11 cellular contexts compared by ENCODE assay signal in the genomic region with DNA sequence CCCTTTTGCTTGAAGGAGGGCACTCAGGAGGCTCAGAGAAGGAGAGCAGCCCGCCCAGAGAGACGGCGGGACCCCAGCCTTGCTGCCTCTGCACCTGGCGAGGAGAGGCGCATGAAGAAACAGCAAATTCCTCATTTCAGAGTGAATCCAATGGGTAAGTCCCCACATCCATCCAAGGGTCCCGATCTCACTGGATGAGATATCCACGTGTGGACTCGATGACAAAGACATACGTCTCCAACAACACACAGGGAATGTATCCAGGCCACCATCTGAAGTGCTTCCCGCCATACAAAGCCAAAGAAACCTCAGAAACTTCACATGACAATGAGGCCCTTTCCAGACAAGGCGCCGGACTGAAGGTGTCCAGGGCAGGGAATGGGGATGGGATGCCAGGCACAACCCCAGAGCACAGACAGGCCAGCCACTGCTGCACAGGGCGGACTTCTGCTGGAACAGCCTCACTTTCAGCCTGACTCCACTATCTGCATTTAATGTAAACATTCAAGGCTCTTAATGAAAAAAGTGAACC. TPM values are rescaled to one million over a fixed set of nuclear protein-coding genes. Genes with fewer than 3 reads are reported as not detected.
DNase-seq lines count a peak whose midpoint lies in the region; ATAC-seq, FAIRE-seq and TF ChIP-seq lines count a peak whose summit lies in the region.
"Had no signal": no experiment of that assay in that cellular context is flagged by ENCODE, and none has a peak within 500 bp of the region (broad histone marks: within the 10 kb centered on the region; RNA-seq: fewer than 3 reads in every experiment).

No MANE protein-coding gene starts in this region.

- in situ Hi-C loops in GM12878 (cut with MboI), result no loop called here

- ATAC-seq in GM12878 (no peak), HG03025 (IDR thresholded peaks at IDR 0.05; ENCODE audit: low FRiP score, unreplicated experiment) (no peak)

- POLR2A ChIA-PET in CD4-positive, alpha-beta memory T cell (lab: Charles Lee; ENCODE audit: partially characterized antibody), result interaction anchor here (1.2 to 22.5 kb wide), 6 partner anchors 12 to 85 kb away, joined by 3 to 520 read pairs (median 11); partner anchors contain the start of gene CCDC88C
- POLR2A ChIA-PET in GM12878 (lab: Charles Lee), result interaction anchor here (0.8 to 1.4 kb wide), 3 partner anchors 11 to 12 kb away, joined by 3 to 5 read pairs (median 5); no protein-coding TSS in a partner anchor

- H3K4me3 Mint-ChIP-seq in CD4-positive, alpha-beta memory T cell, result peak overlapping the region; percentile 54 to 82 (median 79)
- H3K4me3 Mint-ChIP-seq in nephron, result no peak overlapping the region

- H3K4me3 ChIP-seq in CD4-positive, alpha-beta memory T cell (ENCODE audit: low read length in 2 of 2), result peak overlapping the region in 1 of 2 donors; percentile 5
- peak overlapping the region; percentile 15 for H3K4me3 ChIP-seq in Loucy (ENCODE audit: low read length, poor library complexity, severe bottlenecking)
- H3K4me3 ChIP-seq in GM12878, result no peak overlapping the region

- H3K36me3 Mint-ChIP-seq in CD4-positive, alpha-beta memory T cell, result peaks cover 21 to 60% of the 10 kb centered on the region in 2 donors
- H3K36me3 Mint-ChIP-seq in nephron (ENCODE audit: low read depth), result peaks cover 4% of the 10 kb centered on the region

- RAD21 ChIA-PET in GM12878 (lab: Charles Lee; ENCODE audit: unreplicated experiment), result interaction anchor here (7.4 kb wide), 1 partner anchor 10 kb away, joined by 110 read pairs; no protein-coding TSS in a partner anchor

- H3K27me3 Mint-ChIP-seq in CD4-positive, alpha-beta memory T cell, result no peaks in the 10 kb centered on the region
- no peaks in the 10 kb centered on the region for H3K27me3 Mint-ChIP-seq in nephron (ENCODE audit: low read depth)

- H3K4me1 ChIP-seq in CD4-positive, alpha-beta memory T cell (ENCODE audit: insufficient read depth, low read length), result peaks cover 97% of the 10 kb centered on the region
- H3K4me1 ChIP-seq in Loucy (ENCODE audit: insufficient read depth, low read length, poor library complexity, severe bottlenecking), result peaks cover 51% of the 10 kb centered on the region
- peaks cover 62% of the 10 kb centered on the region for H3K4me1 ChIP-seq in GM12878 (ENCODE audit: control insufficient read depth, insufficient read depth, low read length)

- DNase-seq in CD4-positive, alpha-beta memory T cell, result peak in 1 of 5 donors; percentile 25
- no peak for DNase-seq in GM12878 (ENCODE audit: low read depth, low spot score)
- no peak for DNase-seq in DMS153 treated with DMSO at 0.1 percent for 48 hours (lab: John Stamatoyannopoulos, UW; ENCODE audit: unreplicated experiment)
- DNase-seq in activated effector memory CD4-positive, alpha-beta T cell treated with Interleukin-2 at 50 U/mL for 16 hours, result no peak
- no peak for DNase-seq in SIG-M5 treated with dmso at 0.1 percent for 504 hours (lab: John Stamatoyannopoulos, UW; ENCODE audit: unreplicated experiment)
- DNase-seq: DMS 273 treated with DMSO at 0.1 percent for 48 hours had no signal

- no peaks in the 10 kb centered on the region for H3K9me3 Mint-ChIP-seq in CD4-positive, alpha-beta memory T cell
- H3K9me3 Mint-ChIP-seq in nephron, result no peaks in the 10 kb centered on the region

- TF ChIP-seq CTCF in Loucy (conservative IDR thresholded peaks at IDR 0.05; ENCODE audit: low read length) (no peak), GM12878 (IDR thresholded peaks at IDR 0.05 in 2 of 3, conservative IDR thresholded peaks at IDR 0.05 in 1 of 3; ENCODE audit: control insufficient read depth in 2 of 3, extremely low read depth in 1 of 3, insufficient read depth in 1 of 3, low read depth in 3 of 3, low read length in 3 of 3) (no peak), nephron (IDR thresholded peaks at IDR 0.05; ENCODE audit: unreplicated experiment in 3 of 3) (no peak)

- peaks cover 87% of the 10 kb centered on the region for H4K20me1 ChIP-seq in Loucy (ENCODE audit: insufficient read depth, low read length, poor library complexity, severe bottlenecking)
- peaks cover 19% of the 10 kb centered on the region for H4K20me1 ChIP-seq in GM12878 (ENCODE audit: control insufficient read depth, insufficient read depth)

- no peaks in the 10 kb centered on the region for H3K9me3 ChIP-seq in CD4-positive, alpha-beta memory T cell (ENCODE audit: control insufficient read depth in 1 of 2, low read length in 2 of 2)
- H3K9me3 ChIP-seq in Loucy (ENCODE audit: insufficient read depth, low read depth, low read length) (no peaks in the 10 kb centered on the region), GM12878 (replicated peaks; ENCODE audit: control insufficient read depth, insufficient read depth, low read length) (no peaks in the 10 kb centered on the region)

- CTCF ChIA-PET in CD4-positive, alpha-beta memory T cell (lab: Charles Lee; ENCODE audit: partially characterized antibody), result interaction anchor here (1.2 to 9.4 kb wide), 7 partner anchors 10 to 80 kb away, joined by 3 to 88 read pairs (median 4); partner anchors contain the start of gene CCDC88C
- CTCF ChIA-PET in GM12878 (lab: Yijun Ruan, JAX), result interaction anchor here (8.1 kb wide), 1 partner anchor 12 kb away, joined by 100 read pairs; the partner anchor contains the start of gene CCDC88C

- intact Hi-C loops in CD4-positive, alpha-beta memory T cell (cut with micrococcal nuclease), result loop anchor here (5.0 kb wide), 1 partner anchor 51 kb away; no protein-coding TSS in a partner anchor
- intact Hi-C loops in GM12878 (cut with micrococcal nuclease; ENCODE audit: unreplicated experiment), result no loop called here

- BruUV-seq in GM12878 (replicated peaks; lab: Mats Ljungman, UMichigan), result no TSS peak

- H3K27ac Mint-ChIP-seq in CD4-positive, alpha-beta memory T cell, result peak overlapping the region; percentile 94 to 99 (median 95)
- peak overlapping the region; percentile 59 to 96 (median 67) for H3K27ac Mint-ChIP-seq in nephron

- H2AFZ ChIP-seq in Loucy (ENCODE audit: low read length) (no peak overlapping the region), GM12878 (ENCODE audit: control insufficient read depth, low read depth, low read length) (no peak overlapping the region)

- 87% methylated on average over 13 of the region's 13 CpGs for WGBS in GM12878 (ENCODE audit: insufficient coverage, insufficient replicate concordance, low lambda C conversion rate, missing lambda C conversion rate)

- no peak for TF ChIP-seq EP300 in GM12878 (IDR thresholded peaks at IDR 0.05; ENCODE audit: borderline replicate concordance in 1 of 2, control insufficient read depth in 1 of 2, low read depth in 2 of 2, low read length in 2 of 2)

- peaks cover 62 to 97% (median 84%) of the 10 kb centered on the region in 4 donors for H3K4me1 Mint-ChIP-seq in CD4-positive, alpha-beta memory T cell
- peaks cover 22% of the 10 kb centered on the region for H3K4me1 Mint-ChIP-seq in nephron

- no peaks in the 10 kb centered on the region for H3K9me2 ChIP-seq in Loucy (replicated peaks; ENCODE audit: low read depth, low read length)

- TF ChIP-seq POLR2A in GM12878 (IDR thresholded peaks at IDR 0.05; ENCODE audit: low read depth, low read length), result no peak

- H3K9ac ChIP-seq in Loucy (ENCODE audit: low read depth, low read length, poor library complexity, severe bottlenecking) (no peak overlapping the region), GM12878 (ENCODE audit: control insufficient read depth, insufficient read depth, low read length) (no peak overlapping the region)

- no peaks in the 10 kb centered on the region for H3F3A ChIP-seq in Loucy (ENCODE audit: low read depth)

- H3K27ac ChIP-seq in CD4-positive, alpha-beta memory T cell (ENCODE audit: low read depth, low read length), result peak overlapping the region; percentile 94
- H3K27ac ChIP-seq in GM12878 (ENCODE audit: control insufficient read depth, insufficient read depth), result no peak overlapping the region; the same call in 1 of the 2 replicates
- H3K27ac ChIP-seq: brain microvascular endothelial cell had no signal

- SMC1A ChIA-PET in GM12878 (lab: Charles Lee; ENCODE audit: uncharacterized antibody, unreplicated experiment), result interaction anchor here (1.4 to 6.7 kb wide), 3 partner anchors 9 to 12 kb away, joined by 3 to 131 read pairs (median 4); partner anchors contain the start of gene CCDC88C

- H3K4me2 ChIP-seq in Loucy (ENCODE audit: low read depth, low read length, poor library complexity, severe bottlenecking) (peak overlapping the region; percentile 59), GM12878 (ENCODE audit: control insufficient read depth, insufficient read depth) (peak overlapping the region; percentile 19; the same call in 1 of the 2 replicates)

- H3K79me2 ChIP-seq in Loucy (ENCODE audit: insufficient read depth, low read length) (peaks cover 98% of the 10 kb centered on the region), GM12878 (ENCODE audit: control insufficient read depth, insufficient read depth, low read length) (peaks cover 94% of the 10 kb centered on the region)

- peaks cover 16% of the 10 kb centered on the region for H3K36me3 ChIP-seq in CD4-positive, alpha-beta memory T cell (ENCODE audit: insufficient read depth, low read length)
- peaks cover 29% of the 10 kb centered on the region; the same call in 1 of the 2 replicates for H3K36me3 ChIP-seq in Loucy (ENCODE audit: insufficient read depth, low read length)
- H3K36me3 ChIP-seq in GM12878 (ENCODE audit: control insufficient read depth in 2 of 2, insufficient read depth in 2 of 2, low read length in 1 of 2), result peaks cover 26 to 30% of the 10 kb centered on the region in 2 experiments
- H3K36me3 ChIP-seq: brain microvascular endothelial cell had no signal

- no peak for TF ChIP-seq RAD21 in GM12878 (IDR thresholded peaks at IDR 0.05; ENCODE audit: insufficient read depth, low read depth, low read length)

- no peak for FAIRE-seq in GM12878 (lab: Jason Lieb, UNC)
- FAIRE-seq: GM12891 had no signal

- H3K27me3 ChIP-seq in CD4-positive, alpha-beta memory T cell (ENCODE audit: insufficient read depth, low read length), result no peaks in the 10 kb centered on the region
- H3K27me3 ChIP-seq in Loucy (ENCODE audit: insufficient read depth, low read length, poor library complexity, severe bottlenecking) (no peaks in the 10 kb centered on the region), GM12878 (replicated peaks in 1 of 2; ENCODE audit: control insufficient read depth in 2 of 2, insufficient read depth in 2 of 2, low read length in 1 of 2) (no peaks in the 10 kb centered on the region)
- H3K27me3 ChIP-seq: brain microvascular endothelial cell had no signal

RNA-seq across cellular contexts. Expression of gene CCDC88C, which starts 14.5 kb away (rescaled TPM):
- 100 to 1,000 TPM; 272 to 293 TPM for total RNA-seq in CD4-positive, alpha-beta memory T cell
- 10 to 100 TPM; 17.1 to 51.1 TPM for polyA plus RNA-seq in CD4-positive, alpha-beta memory T cell
- 423 and 447 TPM in 2 replicates for total RNA-seq in GM12878 (2013; cell fraction: nucleolus; rRNA removed)
- 48.4 and 48.8 TPM in 2 replicates for total RNA-seq in GM12878 (2014; rRNA removed)
- total RNA-seq in GM12878 (2014; rRNA removed; fragmentation: Illumina TruSeq; extraction: Trizol), result 35.7 and 41.3 TPM in 2 replicates
- 71.3 and 79.6 TPM in 2 replicates for total RNA-seq in GM12878 (2021)
- polyA plus RNA-seq in GM12878 (2011; ENCODE audit: low read depth), result 18.5 TPM
- 37.2 and 39.7 TPM in 2 replicates for polyA plus RNA-seq in GM12878 (2011; rRNA removed)
- 37.8 and 40.4 TPM in 2 replicates for polyA plus RNA-seq in GM12878 (2011; cell fraction: cytosol; rRNA removed)
- 123 and 167 TPM in 2 replicates for polyA plus RNA-seq in GM12878 (2011; cell fraction: nucleus; rRNA removed)
- polyA plus RNA-seq in GM12878 (2012), result 34.9 and 39.6 TPM in 2 replicates
- 20.2 and 31.3 TPM in 2 replicates for polyA plus RNA-seq in GM12878 (2014; fragmentation: Illumina TruSeq; extraction: Trizol)
- 1 to 10 TPM; 4.0 to 7.0 TPM for polyA plus RNA-seq in GM12878 (2014; fragmentation: Nextera tagmentation; extraction: Ambion mirVana)
- 53.5 and 66.2 TPM in 2 replicates for polyA plus RNA-seq in GM12878 (2014; rRNA removed)
- polyA plus RNA-seq in GM12878 (2016; fragmentation: Nextera tagmentation; extraction: Ambion mirVana), result 10 to 100 TPM; 28.9 to 33.4 TPM
- 69.8 and 107 TPM in 2 replicates for polyA minus RNA-seq in GM12878 (2011; rRNA and poly(A)+ RNA removed)
- polyA minus RNA-seq in GM12878 (2011; cell fraction: cytosol; rRNA and poly(A)+ RNA removed), result 26.6 and 28.2 TPM in 2 replicates
- 97.0 and 159 TPM in 2 replicates for polyA minus RNA-seq in GM12878 (2011; cell fraction: nucleus; rRNA and poly(A)+ RNA removed)

Comparison
In these comparisons a context has a peak if more than half of its experiments do, and no peak if none do; other contexts are left out.
1. H3K4me3 Mint-ChIP-seq: peak in CD4-positive, alpha-beta memory T cell (8 of 8); none in nephron (0 of 3).